Comparison of ENCODE assay signal across 14 cellular contexts in the genomic region with DNA sequence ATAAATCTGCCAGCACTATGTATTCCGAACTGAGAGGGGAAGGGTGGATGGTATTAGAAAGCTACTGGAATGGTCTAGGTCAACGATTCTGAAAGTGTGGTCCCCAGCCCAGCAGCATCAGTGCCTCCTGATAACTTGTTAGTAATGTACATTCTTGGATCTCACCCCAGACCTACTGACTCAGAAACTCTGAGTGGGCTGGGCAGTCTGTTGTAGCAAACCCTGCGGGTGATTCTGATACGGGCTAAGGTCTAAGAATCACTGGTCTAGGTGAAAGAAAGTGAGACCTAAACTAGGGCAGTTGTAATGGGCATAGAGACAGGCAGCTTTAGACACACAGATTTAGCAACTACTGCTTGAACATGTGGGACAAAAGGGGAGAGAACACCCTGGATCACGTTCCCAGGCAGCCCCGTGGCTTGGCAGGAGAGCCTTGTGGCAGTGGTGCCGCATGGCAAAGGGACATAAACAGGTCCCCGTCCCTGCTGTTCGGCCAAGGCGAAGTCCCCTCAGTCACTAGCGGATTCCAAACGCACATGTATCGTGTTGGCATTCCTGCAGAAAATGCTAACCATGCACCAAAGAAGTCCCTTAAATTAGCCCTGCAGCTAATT.
DNase-seq lines count a peak whose midpoint lies in the region; ATAC-seq and TF ChIP-seq lines count a peak whose summit lies in the region.
"Had no signal": no experiment of that assay in that cellular context is flagged by ENCODE, and none has a peak within 500 bp of the region (broad histone marks: within the 10 kb centered on the region; RNA-seq: fewer than 3 reads in every experiment).

No MANE protein-coding gene starts in this region.

- no peak overlapping the region for H3K4me3 ChIP-seq in adipocyte (ENCODE audit: low read length)
- no peak overlapping the region for H3K4me3 ChIP-seq in foreskin fibroblast (ENCODE audit: low read depth in 1 of 2, low read length in 2 of 2)
- H3K4me3 ChIP-seq in colonic mucosa, result no peak overlapping the region
- H3K4me3 ChIP-seq: PC-9 had no signal

- H3K9me3 ChIP-seq in adipocyte (ENCODE audit: control insufficient read depth, low read length), result no peaks in the 10 kb centered on the region
- H3K9me3 ChIP-seq in colonic mucosa, result no peaks in the 10 kb centered on the region

- intact Hi-C loops in sciatic nerve (cut with DNase I) (no loop called here), colonic mucosa (cut with DNase I) (no loop called here)

- in situ Hi-C loops in G401 (cut with HindIII; ENCODE audit: low sequenced_read_pairs), result no loop called here

- H3K36me3 ChIP-seq in adipocyte (ENCODE audit: control insufficient read depth, insufficient read depth, low read length, severe bottlenecking), result no peaks in the 10 kb centered on the region
- H3K36me3 ChIP-seq in colonic mucosa, result no peaks in the 10 kb centered on the region

- H3K4me1 ChIP-seq in adipocyte (ENCODE audit: control insufficient read depth, insufficient read depth, low read length) (peaks cover 3% of the 10 kb centered on the region), colonic mucosa (no peaks in the 10 kb centered on the region)

- H3K27ac ChIP-seq in colonic mucosa, result no peak overlapping the region
- H3K27ac ChIP-seq: HL-60, PC-9 had no signal

- H3K27me3 ChIP-seq in adipocyte (replicated peaks; ENCODE audit: control insufficient read depth, insufficient read depth, low read length) (peaks cover 3% of the 10 kb centered on the region), colonic mucosa (no peaks in the 10 kb centered on the region)

- peak; percentile 32 for DNase-seq in G401 (ENCODE audit: low spot score)
- peak; percentile 72 for DNase-seq in adipocyte (ENCODE audit: low read depth)
- peak; percentile 74 to 87 for DNase-seq in foreskin fibroblast
- DNase-seq in sciatic nerve (ENCODE audit: low spot score), result peak; percentile 35
- DNase-seq in RPMI8226, result no peak
- DNase-seq in NCI-H2171 (lab: John Stamatoyannopoulos, UW), result no peak
- no peak for DNase-seq in colonic mucosa
- DNase-seq: activated naive CD4-positive, alpha-beta T cell treated with anti-CD3 and anti-CD28 coated beads, Interleukin-2, amount 50 U/mL, for 16 hours; CD8-positive, alpha-beta T cell; hypothalamus; NCI-H446 treated with DMSO at 0.1 percent for 48 hours; PC-9 had no signal

- no peak for TF ChIP-seq CTCF in foreskin fibroblast (IDR thresholded peaks at IDR 0.05; ENCODE audit: low read depth, low read length)
- TF ChIP-seq CTCF in colonic mucosa (IDR thresholded peaks at IDR 0.05), result no peak

- H3K9ac ChIP-seq in adipocyte (ENCODE audit: low read length) (no peak overlapping the region), colonic mucosa (ENCODE audit: low read depth in 2 of 2, low read length in 2 of 2) (no peak overlapping the region)

- ATAC-seq in sciatic nerve (no peak), HG03097 (IDR thresholded peaks at IDR 0.05; ENCODE audit: low FRiP score, unreplicated experiment) (no peak)
- ATAC-seq: CD8-positive, alpha-beta T cell had no signal

Comparison
In these comparisons a context has a peak if more than half of its experiments do, and no peak if none do; other contexts are left out.
1. DNase-seq: peak in G401 (single experiment), adipocyte (single experiment), foreskin fibroblast (2 of 2) and sciatic nerve (single experiment); none in RPMI8226 (single experiment), NCI-H2171 (single experiment) and colonic mucosa (single experiment).